In genomic region chr5:168736201-168736940, GRCh38 we compare ENCODE assay signal across 1 cellular context.
TF ChIP-seq lines count a peak whose summit lies in the region.

No MANE protein-coding gene starts in this region.

TF ChIP-seq in WTC11, 78 proteins besides CTCF, POLR2A, EP300 and RAD21:
- TF ChIP-seq ARID4B (CRISPR knock-in tag; IDR thresholded peaks at IDR 0.05; ENCODE audit: borderline replicate concordance) (no peak), CREB1 (CRISPR knock-in tag; IDR thresholded peaks at IDR 0.05) (no peak), SOX15 (CRISPR knock-in tag; IDR thresholded peaks at IDR 0.05) (no peak), E2F1 (CRISPR knock-in tag; IDR thresholded peaks at IDR 0.05) (no peak), MLX (CRISPR knock-in tag; IDR thresholded peaks at IDR 0.05) (no peak)
